2 cellular contexts compared by ENCODE assay signal in genomic region chr5:6644841-6645240, GRCh38.
TF ChIP-seq lines count a peak whose summit lies in the region.

No MANE protein-coding gene starts in this region.

TF ChIP-seq in HEK293, 187 proteins besides CTCF, POLR2A, EP300 and RAD21 (continued from another document):
- TF ChIP-seq, protein P1, sequence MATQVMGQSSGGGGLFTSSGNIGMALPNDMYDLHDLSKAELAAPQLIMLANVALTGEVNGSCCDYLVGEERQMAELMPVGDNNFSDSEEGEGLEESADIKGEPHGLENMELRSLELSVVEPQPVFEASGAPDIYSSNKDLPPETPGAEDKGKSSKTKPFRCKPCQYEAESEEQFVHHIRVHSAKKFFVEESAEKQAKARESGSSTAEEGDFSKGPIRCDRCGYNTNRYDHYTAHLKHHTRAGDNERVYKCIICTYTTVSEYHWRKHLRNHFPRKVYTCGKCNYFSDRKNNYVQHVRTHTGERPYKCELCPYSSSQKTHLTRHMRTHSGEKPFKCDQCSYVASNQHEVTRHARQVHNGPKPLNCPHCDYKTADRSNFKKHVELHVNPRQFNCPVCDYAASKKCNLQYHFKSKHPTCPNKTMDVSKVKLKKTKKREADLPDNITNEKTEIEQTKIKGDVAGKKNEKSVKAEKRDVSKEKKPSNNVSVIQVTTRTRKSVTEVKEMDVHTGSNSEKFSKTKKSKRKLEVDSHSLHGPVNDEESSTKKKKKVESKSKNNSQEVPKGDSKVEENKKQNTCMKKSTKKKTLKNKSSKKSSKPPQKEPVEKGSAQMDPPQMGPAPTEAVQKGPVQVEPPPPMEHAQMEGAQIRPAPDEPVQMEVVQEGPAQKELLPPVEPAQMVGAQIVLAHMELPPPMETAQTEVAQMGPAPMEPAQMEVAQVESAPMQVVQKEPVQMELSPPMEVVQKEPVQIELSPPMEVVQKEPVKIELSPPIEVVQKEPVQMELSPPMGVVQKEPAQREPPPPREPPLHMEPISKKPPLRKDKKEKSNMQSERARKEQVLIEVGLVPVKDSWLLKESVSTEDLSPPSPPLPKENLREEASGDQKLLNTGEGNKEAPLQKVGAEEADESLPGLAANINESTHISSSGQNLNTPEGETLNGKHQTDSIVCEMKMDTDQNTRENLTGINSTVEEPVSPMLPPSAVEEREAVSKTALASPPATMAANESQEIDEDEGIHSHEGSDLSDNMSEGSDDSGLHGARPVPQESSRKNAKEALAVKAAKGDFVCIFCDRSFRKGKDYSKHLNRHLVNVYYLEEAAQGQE (tag by site-specific recombination; IDR thresholded peaks at IDR 0.05), result no peak

TF ChIP-seq in GM23338, 12 proteins besides CTCF, POLR2A, EP300 and RAD21 (continued from another document):
- TF ChIP-seq, protein P2, sequence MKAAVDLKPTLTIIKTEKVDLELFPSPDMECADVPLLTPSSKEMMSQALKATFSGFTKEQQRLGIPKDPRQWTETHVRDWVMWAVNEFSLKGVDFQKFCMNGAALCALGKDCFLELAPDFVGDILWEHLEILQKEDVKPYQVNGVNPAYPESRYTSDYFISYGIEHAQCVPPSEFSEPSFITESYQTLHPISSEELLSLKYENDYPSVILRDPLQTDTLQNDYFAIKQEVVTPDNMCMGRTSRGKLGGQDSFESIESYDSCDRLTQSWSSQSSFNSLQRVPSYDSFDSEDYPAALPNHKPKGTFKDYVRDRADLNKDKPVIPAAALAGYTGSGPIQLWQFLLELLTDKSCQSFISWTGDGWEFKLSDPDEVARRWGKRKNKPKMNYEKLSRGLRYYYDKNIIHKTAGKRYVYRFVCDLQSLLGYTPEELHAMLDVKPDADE (IDR thresholded peaks at IDR 0.05), result no peak
- TF ChIP-seq ZNF114 (CRISPR knock-in tag; IDR thresholded peaks at IDR 0.05), result no peak
- no peak for TF ChIP-seq ZNF331 (CRISPR knock-in tag; IDR thresholded peaks at IDR 0.05; ENCODE audit: low read depth)
- TF ChIP-seq CREB1 (CRISPR knock-in tag; IDR thresholded peaks at IDR 0.05; ENCODE audit: low read depth), result no peak
- TF ChIP-seq ZNF462 (CRISPR knock-in tag; IDR thresholded peaks at IDR 0.05), result no peak
- no peak for TF ChIP-seq JUNB (IDR thresholded peaks at IDR 0.05; ENCODE audit: unreplicated experiment)
- TF ChIP-seq POLR2AphosphoS5 (IDR thresholded peaks at IDR 0.05; ENCODE audit: low read depth), result no peak
- no peak for TF ChIP-seq EZH2phosphoT487 (IDR thresholded peaks at IDR 0.05; ENCODE audit: unreplicated experiment)
- TF ChIP-seq NANOG (IDR thresholded peaks at IDR 0.05; ENCODE audit: borderline replicate concordance), result no peak
- no peak for TF ChIP-seq STAT1 (IDR thresholded peaks at IDR 0.05; ENCODE audit: unreplicated experiment)
- TF ChIP-seq EZH2 (IDR thresholded peaks at IDR 0.05; ENCODE audit: low read depth, unreplicated experiment), result no peak
